9 cellular contexts compared by ENCODE assay signal in the genomic region with DNA sequence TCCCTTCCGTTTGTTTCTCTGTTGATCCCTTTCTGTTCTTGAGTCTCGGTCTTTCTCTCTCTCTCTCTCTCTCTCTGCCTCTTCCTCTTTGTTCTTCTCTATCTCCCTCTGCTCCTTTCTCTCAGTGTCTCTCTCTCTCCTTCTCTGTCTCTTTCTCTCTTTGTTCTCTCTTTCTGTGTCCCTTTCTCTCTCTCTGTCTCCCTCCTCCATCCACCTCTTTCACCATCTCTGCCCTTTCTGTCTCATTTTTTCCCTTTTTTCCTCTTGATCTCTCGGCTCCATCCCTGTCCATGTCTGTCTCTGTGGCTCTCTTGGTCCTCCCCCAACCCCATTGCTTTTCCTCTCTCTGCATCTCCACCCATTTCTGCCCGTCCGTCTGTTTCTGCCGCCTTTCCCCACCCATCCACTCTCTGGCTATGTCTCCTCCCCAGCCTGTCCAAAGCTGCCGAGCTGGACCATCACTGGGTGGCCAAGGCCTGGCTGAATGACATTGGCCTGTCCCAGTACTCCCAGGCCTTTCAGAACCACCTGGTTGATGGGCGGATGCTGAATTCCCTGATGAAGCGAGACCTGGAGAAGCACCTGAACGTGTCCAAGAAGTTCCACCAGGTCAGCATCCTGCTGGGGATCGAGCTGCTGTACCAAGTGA. TPM values are rescaled to one million over a fixed set of nuclear protein-coding genes. Genes with fewer than 3 reads are reported as not detected.
"Had no signal": no experiment of that assay in that cellular context is flagged by ENCODE, and none has a peak within 500 bp of the region (broad histone marks: within the 10 kb centered on the region; RNA-seq: fewer than 3 reads in every experiment).

No MANE protein-coding gene starts in this region.

- ATAC-seq: activated CD4-positive, CD25-positive, alpha-beta regulatory T cell treated with anti-CD3 and anti-CD28 coated beads, Interleukin-2, amount 50 U/mL, for 24 hours had no signal

- H3K36me3 Mint-ChIP-seq: activated naive CD8-positive, alpha-beta T cell; naive thymus-derived CD8-positive, alpha-beta T cell had no signal

- H3K4me1 ChIP-seq: transverse colon, vagina had no signal

- H3K9me3 ChIP-seq: neutrophil, vagina had no signal

- H3K27ac ChIP-seq: cardiac muscle cell, dorsolateral prefrontal cortex, neutrophil, transverse colon, vagina had no signal

- H3K4me3 Mint-ChIP-seq: activated naive CD8-positive, alpha-beta T cell; activated T-helper 1 cell treated with anti-CD3 and anti-CD28 coated beads, Interleukin-12 subunit alpha, Interleukin-12 subunit beta, Interleukin-2, Interleukin-4 antibody, amounts not matched to agents 30 ng/mL and 10 ng/mL and 1 ng/mL, durations not matched to agents 14 hours and 24 hours and 36 hours had no signal

- H3K27me3 ChIP-seq: dorsolateral prefrontal cortex, vagina had no signal

- H3K27ac Mint-ChIP-seq: activated naive CD8-positive, alpha-beta T cell; activated T-helper 1 cell treated with anti-CD3 and anti-CD28 coated beads, Interleukin-12 subunit alpha, Interleukin-12 subunit beta, Interleukin-2, Interleukin-4 antibody, amounts not matched to agents 30 ng/mL and 10 ng/mL and 1 ng/mL, durations not matched to agents 14 hours and 24 hours and 36 hours had no signal

- H3K4me3 ChIP-seq: cardiac muscle cell, dorsolateral prefrontal cortex, transverse colon, vagina had no signal

- H3K36me3 ChIP-seq: cardiac muscle cell, neutrophil, transverse colon, vagina had no signal

- H3K9me3 Mint-ChIP-seq: activated T-helper 1 cell treated with anti-CD3 and anti-CD28 coated beads, Interleukin-12 subunit alpha, Interleukin-12 subunit beta, Interleukin-2, Interleukin-4 antibody, amounts not matched to agents 30 ng/mL and 10 ng/mL and 1 ng/mL, durations not matched to agents 14 hours and 24 hours and 36 hours had no signal

RNA-seq across cellular contexts. Expression of a gene that starts 52.3 kb away (rescaled TPM):
- total RNA-seq: naive thymus-derived CD8-positive, alpha-beta T cell had no signal
- polyA plus RNA-seq: naive thymus-derived CD8-positive, alpha-beta T cell had no signal
